ENCODE assay signal across 13 cellular contexts in the genomic region with DNA sequence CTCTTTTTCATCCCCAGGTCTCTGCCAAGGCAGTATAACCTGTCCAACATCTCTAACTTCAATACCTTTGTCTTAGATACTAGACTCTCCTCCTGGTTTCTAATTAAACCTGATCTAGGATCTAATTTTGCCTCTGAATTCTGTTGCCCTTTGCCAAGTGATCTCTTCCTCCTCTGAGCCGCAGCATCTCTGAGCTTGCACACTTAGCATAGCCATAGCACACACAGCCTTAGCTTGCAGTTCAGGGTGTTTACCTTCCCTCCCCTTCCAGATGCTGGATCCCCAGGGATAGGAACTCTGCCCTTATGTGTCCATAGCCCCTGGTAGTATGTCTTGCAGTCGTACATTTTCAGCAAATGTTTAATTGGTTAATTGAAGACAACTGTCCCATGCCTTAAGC. TPM values are rescaled to one million over a fixed set of nuclear protein-coding genes. Genes with fewer than 3 reads are reported as not detected.
DNase-seq lines count a peak whose midpoint lies in the region; ATAC-seq and TF ChIP-seq lines count a peak whose summit lies in the region.
"Had no signal": no experiment of that assay in that cellular context is flagged by ENCODE, and none has a peak within 500 bp of the region (broad histone marks: within the 10 kb centered on the region; RNA-seq: fewer than 3 reads in every experiment).

No MANE protein-coding gene starts in this region.

- intact Hi-C loops in natural killer cell (cut with micrococcal nuclease) (no loop called here), left ventricle myocardium superior (cut with micrococcal nuclease) (no loop called here)

- H3K4me3 Mint-ChIP-seq in natural killer cell: peak overlapping the region; percentile 65
- H3K4me3 Mint-ChIP-seq: neural crest cell had no signal

- H3K27ac ChIP-seq in gastroesophageal sphincter: no peak overlapping the region
- H3K27ac ChIP-seq: vagina had no signal

- no peaks in the 10 kb centered on the region for H3K9me3 Mint-ChIP-seq in natural killer cell
- H3K9me3 Mint-ChIP-seq: neural crest cell had no signal

- no peaks in the 10 kb centered on the region for H3K36me3 Mint-ChIP-seq in natural killer cell

- ATAC-seq in activated CD4-positive, CD25-positive, alpha-beta regulatory T cell treated with anti-CD3 and anti-CD28 coated beads, Interleukin-2, amount 50 U/mL, for 24 hours: peak; percentile 7 to 17
- peak; percentile 40 for ATAC-seq in GM21528 (IDR thresholded peaks at IDR 0.05; ENCODE audit: low FRiP score, unreplicated experiment)
- peak; percentile 11 for ATAC-seq in HG03565 (IDR thresholded peaks at IDR 0.05; ENCODE audit: unreplicated experiment)
- peak in 1 of 3 donors; percentile 28 for ATAC-seq in natural killer cell
- no peak for ATAC-seq in left ventricle myocardium superior
- no peak for ATAC-seq in gastroesophageal sphincter

- no peak for TF ChIP-seq CTCF in natural killer cell (IDR thresholded peaks at IDR 0.05)
- TF ChIP-seq CTCF in gastroesophageal sphincter (IDR thresholded peaks at IDR 0.05): no peak

- H3K4me1 ChIP-seq in gastroesophageal sphincter: no peaks in the 10 kb centered on the region
- H3K4me1 ChIP-seq: vagina had no signal

- H3K36me3 ChIP-seq in gastroesophageal sphincter: no peaks in the 10 kb centered on the region
- H3K36me3 ChIP-seq: vagina had no signal

- peak overlapping the region; percentile 68 to 74 for H3K27ac Mint-ChIP-seq in natural killer cell

- H3K4me3 ChIP-seq in gastroesophageal sphincter: no peak overlapping the region
- H3K4me3 ChIP-seq: vagina had no signal

- TF ChIP-seq POLR2A in gastroesophageal sphincter (IDR thresholded peaks at IDR 0.05): no peak

- 40 to 57% methylated on average over 2 of the region's 2 CpGs for WGBS in gastroesophageal sphincter (ENCODE audit: low coverage in 1 of 2), 2 donors

- peaks cover 24% of the 10 kb centered on the region for H3K27me3 ChIP-seq in gastroesophageal sphincter
- H3K27me3 ChIP-seq: vagina had no signal

- peaks cover 33 to 43% of the 10 kb centered on the region in 2 donors for H3K4me1 Mint-ChIP-seq in natural killer cell

- no peaks in the 10 kb centered on the region for H3K9me3 ChIP-seq in gastroesophageal sphincter
- H3K9me3 ChIP-seq: vagina had no signal

- no peaks in the 10 kb centered on the region for H3K27me3 Mint-ChIP-seq in natural killer cell (ENCODE audit: low read depth in 2 of 2)

- no peak for TF ChIP-seq EP300 in gastroesophageal sphincter (IDR thresholded peaks at IDR 0.05)

- no peak for DNase-seq in activated CD4-positive, CD25-positive, alpha-beta regulatory T cell treated with anti-CD3 and anti-CD28 coated beads, Interleukin-2, amount 50 U/mL, for 72 hours
- DNase-seq in natural killer cell: no peak
- DNase-seq in left ventricle myocardium superior: no peak
- DNase-seq in COLO668 (lab: John Stamatoyannopoulos, UW; ENCODE audit: unreplicated experiment): no peak
- DNase-seq: anterior cingulate cortex, GF-D8, Kasumi-1 had no signal

RNA-seq across cellular contexts. Expression of gene SELL, which starts 30.3 kb away (rescaled TPM):
- total RNA-seq in natural killer cell: 100 to 1,000 TPM; 149 to 190 (median 165) TPM
- 2.1 TPM for total RNA-seq in left ventricle myocardium superior
- 1 to 10 TPM in 2 of 4 donors, not detected in 2; 2.1 to 8.2 TPM for total RNA-seq in gastroesophageal sphincter
- total RNA-seq: neural crest cell, vagina had no signal

RNA-seq across cellular contexts. Expression of gene SELP, which starts 51.2 kb away (rescaled TPM):
- total RNA-seq in natural killer cell (1 to 10 TPM; 1.5 to 5.4 (median 2.5) TPM), left ventricle myocardium superior (7.4 TPM), gastroesophageal sphincter (10 to 100 TPM in 2 of 4 donors, 1 to 10 TPM in 2; 1.9 to 26.0 (median 8.0) TPM)
- total RNA-seq: neural crest cell had no signal

RNA-seq across cellular contexts. Expression of gene SELE, which starts 52.8 kb away (rescaled TPM):
- total RNA-seq in natural killer cell (not detected), left ventricle myocardium superior (0.92 TPM), gastroesophageal sphincter (10 to 100 TPM in 1 of 4 donors, under 1 TPM in 1, not detected in 2; 0.45 to 11.0 TPM)
- total RNA-seq: neural crest cell had no signal

Comparison
In these comparisons a context has a peak if more than half of its experiments do, and no peak if none do; other contexts are left out.
1. ATAC-seq: peak in activated CD4-positive, CD25-positive, alpha-beta regulatory T cell treated with anti-CD3 and anti-CD28 coated beads, Interleukin-2, amount 50 U/mL, for 24 hours (2 of 2), GM21528 (single experiment) and HG03565 (single experiment); none in left ventricle myocardium superior (single experiment) and gastroesophageal sphincter (single experiment).
2. RNA of gene SELL, which starts 30.3 kb away (total RNA-seq): 149 to 190 TPM in natural killer cell; 2.1 to 8.2 TPM in gastroesophageal sphincter and 2.1 TPM in left ventricle myocardium superior (single experiment); every median in the first group is over 10 times any median in the second.